16 cellular contexts compared by ENCODE assay signal in the genomic region with DNA sequence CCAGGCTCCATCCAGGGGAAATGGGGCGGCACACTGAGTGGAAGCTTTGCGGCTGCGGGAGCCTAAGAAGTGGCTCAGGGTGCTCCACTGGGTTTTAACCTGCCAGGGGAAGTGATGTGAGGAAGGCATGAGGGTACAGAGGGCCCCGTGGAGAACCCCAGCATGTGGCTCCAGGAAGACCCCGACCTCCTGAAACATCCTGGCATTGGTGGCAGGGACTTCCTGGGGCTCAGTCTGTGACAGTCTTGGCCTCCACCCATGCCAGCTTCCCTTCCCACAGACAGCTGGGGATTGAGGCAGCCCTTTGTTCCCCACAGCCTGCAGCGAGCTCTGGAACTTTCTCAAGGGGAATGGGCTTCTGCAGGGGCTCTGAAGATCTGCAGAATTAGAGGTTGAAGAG.
"Had no signal": no experiment of that assay in that cellular context is flagged by ENCODE, and none has a peak within 500 bp of the region (broad histone marks: within the 10 kb centered on the region; RNA-seq: fewer than 3 reads in every experiment).

No MANE protein-coding gene starts in this region.

- ATAC-seq: effector memory CD8-positive, alpha-beta T cell; left colon had no signal

- DNase-seq: activated CD4-positive, alpha-beta T cell treated with anti-CD3 and anti-CD28 coated beads, Interleukin-2, amount 10 ng/mL, durations not matched to agents 7 days and 5 days; activated CD4-positive, CD25-positive, alpha-beta regulatory T cell; activated CD8-positive, alpha-beta memory T cell treated with anti-CD3 and anti-CD28 coated beads for 24 hours; activated naive CD4-positive, alpha-beta T cell treated with anti-CD3 and anti-CD28 coated beads, Interleukin-2, amount 10 ng/mL, durations not matched to agents 7 days and 5 days; central memory CD4-positive, alpha-beta T cell; effector memory CD8-positive, alpha-beta T cell; immature natural killer cell; left colon; mesendoderm; SHP77 treated with DMSO at 0.1 percent for 48 hours; T-helper 2 cell had no signal

- H3K27ac ChIP-seq: epithelial cell of prostate, pancreas had no signal

- H3K9me3 ChIP-seq: pancreas had no signal

- H3K27ac Mint-ChIP-seq: activated CD4-positive, alpha-beta T cell treated with anti-CD3 and anti-CD28 coated beads, Interleukin-2, amount 10 ng/mL, durations not matched to agents 7 days and 5 days; activated naive CD4-positive, alpha-beta T cell treated with anti-CD3 and anti-CD28 coated beads, Interleukin-2, amount 10 ng/mL, durations not matched to agents 7 days and 5 days; activated T-helper 2 cell treated with anti-CD3 and anti-CD28 coated beads, Interferon-gamma antibody, Interleukin-2, Interleukin-4, amounts not matched to agents 10 μg/mL and 5 μg/mL and 100 μg/mL, durations not matched to agents 14 hours and 24 hours and 36 hours; effector memory CD8-positive, alpha-beta T cell; immature natural killer cell; stimulated activated naive CD8-positive, alpha-beta T cell treated with anti-CD3 and anti-CD28 coated beads, Interleukin-15, Interleukin-2, amounts not matched to agents 100 ng/mL and 50 ng/mL, for 24 hours; type B pancreatic cell had no signal

- H3K9me3 Mint-ChIP-seq: activated CD4-positive, alpha-beta T cell treated with anti-CD3 and anti-CD28 coated beads, Interleukin-2, amount 10 ng/mL, durations not matched to agents 7 days and 5 days; activated naive CD4-positive, alpha-beta T cell treated with anti-CD3 and anti-CD28 coated beads, Interleukin-2, amount 10 ng/mL, durations not matched to agents 7 days and 5 days; activated T-helper 2 cell treated with anti-CD3 and anti-CD28 coated beads, Interferon-gamma antibody, Interleukin-2, Interleukin-4, amounts not matched to agents 10 μg/mL and 5 μg/mL and 100 μg/mL, durations not matched to agents 14 hours and 24 hours and 36 hours; effector memory CD8-positive, alpha-beta T cell; immature natural killer cell; stimulated activated naive CD8-positive, alpha-beta T cell treated with anti-CD3 and anti-CD28 coated beads, Interleukin-15, Interleukin-2, amounts not matched to agents 100 ng/mL and 50 ng/mL, for 24 hours; type B pancreatic cell had no signal

- H3K4me1 Mint-ChIP-seq: activated CD4-positive, alpha-beta T cell treated with anti-CD3 and anti-CD28 coated beads, Interleukin-2, amount 10 ng/mL, durations not matched to agents 7 days and 5 days; activated naive CD4-positive, alpha-beta T cell treated with anti-CD3 and anti-CD28 coated beads, Interleukin-2, amount 10 ng/mL, durations not matched to agents 7 days and 5 days; immature natural killer cell had no signal

- H3K27me3 ChIP-seq: pancreas had no signal

- H3K27me3 Mint-ChIP-seq: activated CD4-positive, alpha-beta T cell treated with anti-CD3 and anti-CD28 coated beads, Interleukin-2, amount 10 ng/mL, durations not matched to agents 7 days and 5 days; stimulated activated naive CD8-positive, alpha-beta T cell treated with anti-CD3 and anti-CD28 coated beads, Interleukin-15, Interleukin-2, amounts not matched to agents 100 ng/mL and 50 ng/mL, for 24 hours; type B pancreatic cell had no signal

- H3K4me3 Mint-ChIP-seq: activated CD4-positive, alpha-beta T cell treated with anti-CD3 and anti-CD28 coated beads, Interleukin-2, amount 10 ng/mL, durations not matched to agents 7 days and 5 days; activated naive CD4-positive, alpha-beta T cell treated with anti-CD3 and anti-CD28 coated beads, Interleukin-2, amount 10 ng/mL, durations not matched to agents 7 days and 5 days; effector memory CD8-positive, alpha-beta T cell; immature natural killer cell; stimulated activated naive CD8-positive, alpha-beta T cell treated with anti-CD3 and anti-CD28 coated beads, Interleukin-15, Interleukin-2, amounts not matched to agents 100 ng/mL and 50 ng/mL, for 24 hours; type B pancreatic cell had no signal

- H3K36me3 Mint-ChIP-seq: activated naive CD4-positive, alpha-beta T cell treated with anti-CD3 and anti-CD28 coated beads, Interleukin-2, amount 10 ng/mL, durations not matched to agents 7 days and 5 days; immature natural killer cell had no signal

- H3K4me3 ChIP-seq: pancreas had no signal
